12 cellular contexts compared by ENCODE assay signal in the genomic region with DNA sequence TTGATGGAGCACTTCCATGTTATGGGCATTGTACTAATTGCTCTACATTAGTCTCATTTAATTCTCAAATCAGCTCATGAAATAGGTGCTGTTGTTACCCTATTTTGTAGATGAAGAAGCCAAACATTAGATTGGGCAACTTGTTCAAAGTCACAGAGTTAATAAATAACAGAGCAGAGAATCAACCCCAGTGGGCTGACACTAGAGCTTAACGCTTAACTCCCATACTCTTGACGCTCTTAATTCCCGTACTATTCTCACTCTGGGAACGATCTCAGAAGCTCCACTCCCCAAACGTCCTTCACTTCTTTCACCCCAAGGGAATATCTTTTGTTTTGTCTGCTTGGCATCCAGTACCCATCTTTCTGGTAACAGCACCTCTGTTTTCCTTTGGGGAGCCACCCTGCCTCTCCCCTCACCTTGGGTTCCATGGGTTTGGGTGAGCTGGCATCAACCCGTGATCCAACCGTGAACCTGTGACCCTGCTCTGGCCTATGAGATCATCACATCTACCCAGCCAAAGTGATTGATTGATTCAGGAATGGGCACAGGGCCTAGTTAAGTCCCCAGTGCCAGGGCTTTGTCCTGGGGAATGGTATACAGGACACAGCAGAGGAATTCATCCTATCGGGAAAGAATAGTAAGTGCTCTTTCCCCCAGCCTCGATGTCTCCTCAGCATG.
"Had no signal": no experiment of that assay in that cellular context is flagged by ENCODE, and none has a peak within 500 bp of the region (broad histone marks: within the 10 kb centered on the region; RNA-seq: fewer than 3 reads in every experiment).

No MANE protein-coding gene starts in this region.

- H3K4me3 ChIP-seq: breast epithelium, dorsolateral prefrontal cortex, gastrocnemius medialis, lower lobe of right lung had no signal

- H3K4me1 ChIP-seq: breast epithelium had no signal

- H3K27ac ChIP-seq: dorsolateral prefrontal cortex, lower lobe of right lung had no signal

- DNase-seq: activated CD4-positive, alpha-beta T cell treated with anti-CD3 and anti-CD28 coated beads, Interleukin-2, amount 50 U/mL, for 48 hours; activated gamma-delta T cell; activated naive CD8-positive, alpha-beta T cell treated with anti-CD3 and anti-CD28 coated beads for 36 hours; activated T-cell treated with anti-CD3 and anti-CD28 coated beads, Interleukin-2, amount 50 U/mL, for 4 hours; dorsolateral prefrontal cortex; gastrocnemius medialis; lower lobe of right lung; naive thymus-derived CD8-positive, alpha-beta T cell; stimulated activated CD4-positive, alpha-beta T cell treated with anti-CD3 and anti-CD28 coated beads, Interleukin-2, amount 100 ng/mL, for 48 hours; stimulated activated CD8-positive, alpha-beta memory T cell treated with anti-CD3 and anti-CD28 coated beads, Interleukin-4, amount 100 ng/mL, for 48 hours; stimulated activated naive CD8-positive, alpha-beta T cell treated with anti-CD3 and anti-CD28 coated beads, Interleukin-15, Interleukin-2, amounts not matched to agents 100 U/mL and 50 U/mL, for 24 hours had no signal

- H3K36me3 ChIP-seq: breast epithelium, gastrocnemius medialis, lower lobe of right lung had no signal

- H3K9me3 ChIP-seq: breast epithelium, gastrocnemius medialis, lower lobe of right lung had no signal

- H3K27me3 ChIP-seq: breast epithelium, dorsolateral prefrontal cortex, gastrocnemius medialis had no signal
